8 cellular contexts compared by ENCODE assay signal in genomic region chr17:29760279-29760721, GRCh38.
DNase-seq lines count a peak whose midpoint lies in the region; ATAC-seq, FAIRE-seq and TF ChIP-seq lines count a peak whose summit lies in the region.

No MANE protein-coding gene starts in this region.

- intact Hi-C loops in head of caudate nucleus (cut with DNase I), result loop anchor here (5.0 kb wide), 1 partner anchor 133 kb away; no protein-coding TSS in a partner anchor

- peak overlapping the region; percentile 87 for H3K4me3 ChIP-seq in GM12875 (ENCODE audit: low read depth, low read length)
- peak overlapping the region; percentile 77 for H3K4me3 ChIP-seq in bronchial epithelial cell (ENCODE audit: low read depth, low read length)

- no peaks in the 10 kb centered on the region for H3K27me3 ChIP-seq in bronchial epithelial cell (ENCODE audit: control insufficient read depth, insufficient read depth, low read length)

- H3K36me3 ChIP-seq in bronchial epithelial cell (ENCODE audit: control insufficient read depth, insufficient read depth, low read length), result no peaks in the 10 kb centered on the region

- DNase-seq in T-helper 2 cell, result peak in 3 of 5 experiments; percentile 14 to 94 (median 64)
- peak; percentile 12 for DNase-seq in bronchial epithelial cell (ENCODE audit: low read depth)
- DNase-seq in medulla oblongata (ENCODE audit: extremely low spot score), result peak; percentile 44
- peak; percentile 17 to 24 for DNase-seq in stimulated activated CD8-positive, alpha-beta memory T cell treated with anti-CD3 and anti-CD28 coated beads, Interleukin-7, amount 100 ng/mL, for 1 hour (ENCODE audit: low read depth in 2 of 2)
- no peak for DNase-seq in head of caudate nucleus
- no peak for DNase-seq in KG1 (lab: John Stamatoyannopoulos, UW)

- peak; percentile 29 for ATAC-seq in HG03045 (IDR thresholded peaks at IDR 0.05; ENCODE audit: unreplicated experiment)

- FAIRE-seq in bronchial epithelial cell (lab: Jason Lieb, UNC), result no peak

- no peak for TF ChIP-seq CTCF in GM12875 (IDR thresholded peaks at IDR 0.05; ENCODE audit: borderline replicate concordance, insufficient read depth, low read depth, low read length)
- TF ChIP-seq CTCF in bronchial epithelial cell (IDR thresholded peaks at IDR 0.05; ENCODE audit: insufficient read depth, low read length, severe bottlenecking), result no peak

Comparison
In these comparisons a context has a peak if more than half of its experiments do, and no peak if none do; other contexts are left out.
1. DNase-seq: peak in T-helper 2 cell (3 of 5), bronchial epithelial cell (single experiment), medulla oblongata (single experiment) and stimulated activated CD8-positive, alpha-beta memory T cell treated with anti-CD3 and anti-CD28 coated beads, Interleukin-7, amount 100 ng/mL, for 1 hour (2 of 2); none in head of caudate nucleus (0 of 42) and KG1 (single experiment).